8 cellular contexts compared by ENCODE assay signal in the genomic region with DNA sequence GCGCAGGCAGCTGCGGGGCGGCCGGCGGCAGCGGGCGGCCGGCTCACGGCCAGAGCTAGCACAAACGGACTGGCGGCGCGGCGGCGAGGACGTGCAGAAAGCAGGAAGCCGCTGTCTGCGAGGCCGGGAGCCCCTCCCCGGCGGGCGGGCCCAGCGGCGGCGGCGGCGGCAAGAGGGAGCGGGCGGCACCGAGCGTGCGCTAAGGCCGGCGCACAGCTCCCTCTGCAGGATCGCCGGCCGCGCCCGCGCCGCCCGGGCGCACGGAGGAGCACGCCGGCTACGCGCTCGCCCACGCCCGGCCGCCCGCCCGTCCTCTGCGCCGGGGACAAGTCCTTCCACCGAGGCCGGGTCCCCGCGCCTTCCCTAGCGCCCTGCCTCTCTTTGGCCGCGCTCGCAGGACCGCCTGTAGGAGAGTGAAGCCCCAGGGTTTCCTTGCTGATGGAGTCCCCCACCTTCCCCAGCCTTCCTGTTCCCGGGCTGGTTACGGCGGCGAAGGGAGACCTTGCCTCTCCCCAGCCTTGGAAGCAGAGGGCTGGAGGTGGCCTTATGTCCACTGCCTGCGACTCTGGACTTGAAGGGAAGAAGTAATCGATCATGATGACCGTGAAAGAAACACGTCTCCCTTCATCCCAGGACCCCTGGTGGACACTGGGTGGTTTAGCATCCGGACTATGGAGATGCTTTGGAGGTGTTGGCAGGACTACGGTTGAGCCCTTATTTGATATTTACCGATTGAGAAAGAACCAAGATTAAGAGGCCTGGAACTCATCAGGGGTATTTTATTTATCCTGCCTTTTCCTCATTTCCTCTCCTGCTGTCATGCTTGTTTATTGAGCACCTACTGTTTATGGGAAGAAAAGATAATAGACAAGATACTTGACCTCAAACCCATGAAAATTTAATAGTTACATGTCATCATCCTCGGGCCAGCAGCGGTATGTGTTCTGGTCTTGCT. TPM values are rescaled to one million over a fixed set of nuclear protein-coding genes. Genes with fewer than 3 reads are reported as not detected.
DNase-seq lines count a peak whose midpoint lies in the region; ATAC-seq lines count a peak whose summit lies in the region.

Gene PREP, minus strand, starts transcription at position 102 of the 955 bp plus-strand sequence. CDS start 191 bp downstream, outside the sequence.

- peak; percentile 92 for DNase-seq in Ammon's horn (ENCODE audit: low spot score)
- peak; percentile 85 for DNase-seq in NCI-H345 (lab: John Stamatoyannopoulos, UW)
- peak; percentile 73 for DNase-seq in activated CD4-positive, alpha-beta T cell treated with anti-CD3 and anti-CD28 coated beads for 1 hour
- DNase-seq in cerebellum (ENCODE audit: low spot score): peak; percentile 81
- DNase-seq in kidney glomerular epithelial cell (lab: John Stamatoyannopoulos, UW): peak; percentile 65
- peak; percentile 59 to 77 for DNase-seq in stimulated activated CD4-positive, alpha-beta T cell treated with anti-CD3 and anti-CD28 coated beads, Interleukin-15, amount 100 ng/mL, for 48 hours (ENCODE audit: low read depth in 2 of 2)

- peak; percentile 91 for ATAC-seq in GM19023 (IDR thresholded peaks at IDR 0.05; ENCODE audit: unreplicated experiment)
- peak; percentile 96 for ATAC-seq in HG03196 (IDR thresholded peaks at IDR 0.05; ENCODE audit: unreplicated experiment)

RNA-seq across cellular contexts. Expression of gene PREP, which starts in this region (rescaled TPM):
- total RNA-seq in cerebellum: 29.3 TPM

Comparison
In these comparisons a context has a peak if more than half of its experiments do, and no peak if none do; other contexts are left out.
1. Peak in every context shown above with its lines: DNase-seq and ATAC-seq.